ENCODE assay signal across 2 cellular contexts in the genomic region with DNA sequence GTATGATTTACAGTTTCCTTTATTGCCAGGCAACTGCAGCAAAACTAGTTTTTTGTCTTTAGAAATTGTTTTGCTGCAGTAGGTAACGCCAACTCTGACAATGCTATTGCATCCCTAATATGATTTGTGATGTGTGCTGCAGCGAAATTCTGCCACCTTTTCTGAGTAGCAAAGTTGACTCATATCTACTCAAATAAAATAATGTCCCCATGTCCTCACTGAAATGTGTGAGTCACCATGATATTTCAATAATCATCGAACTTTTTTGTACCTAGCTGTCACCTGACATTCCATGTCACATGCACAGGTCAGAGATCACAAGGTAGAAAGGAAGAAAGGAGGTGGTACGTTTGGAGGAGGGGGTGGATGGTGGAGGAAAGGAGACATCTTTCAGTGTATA.
A peak's percentile ranks its signal among the peaks of the same experiment; 100 is the strongest.
TF ChIP-seq lines count a peak whose summit lies in the region.

No MANE protein-coding gene starts in this region.

TF ChIP-seq in A549, 52 proteins besides CTCF, POLR2A, EP300 and RAD21 (continued from another document):
- TF ChIP-seq FOSL2 (IDR thresholded peaks at IDR 0.05) (no peak), FOSL2 (CRISPR knock-in tag; IDR thresholded peaks at IDR 0.05) (peak; percentile 63), JUNB (IDR thresholded peaks at IDR 0.05) (0 out of 2 replicates have a peak, but pooled peaks have one; percentile 24), FOXS1 (CRISPR knock-in tag; IDR thresholded peaks at IDR 0.05) (no peak), TP53 (CRISPR knock-in tag; IDR thresholded peaks at IDR 0.05) (no peak)

TF ChIP-seq in H1, 55 proteins besides CTCF, POLR2A, EP300 and RAD21 (continued from another document):
- TF ChIP-seq TEAD4 (IDR thresholded peaks at IDR 0.05; ENCODE audit: low read depth, low read length) (no peak), JUND (IDR thresholded peaks at IDR 0.05; ENCODE audit: low read length) (no peak), SIRT6 (IDR thresholded peaks at IDR 0.05; ENCODE audit: low read length) (no peak), CREB1 (IDR thresholded peaks at IDR 0.05) (no peak), GTF2F1 (IDR thresholded peaks at IDR 0.05; ENCODE audit: borderline replicate concordance, low read depth, low read length) (no peak), FOSL1 (IDR thresholded peaks at IDR 0.05; ENCODE audit: insufficient read depth, low read depth, low read length) (no peak), CHD1 (IDR thresholded peaks at IDR 0.05; ENCODE audit: low read depth, low read length) (no peak)
